Comparison of ENCODE assay signal across 1 cellular context in genomic region chr18:3665780-3666525, GRCh38.
TF ChIP-seq lines count a peak whose summit lies in the region.

No MANE protein-coding gene starts in this region.

TF ChIP-seq in HepG2, 621 proteins besides CTCF, POLR2A, EP300 and RAD21 (continued from another document and continues in another):
- TF ChIP-seq FOXP1 (IDR thresholded peaks at IDR 0.05) (no peak), FOXP1 (CRISPR knock-in tag; IDR thresholded peaks at IDR 0.05) (peak; percentile 70; the same call in 1 of the 2 replicates), TOE1 (CRISPR knock-in tag; IDR thresholded peaks at IDR 0.05) (no peak), ATF3 (CRISPR knock-in tag; IDR thresholded peaks at IDR 0.05) (peak; percentile 43; the same call in 1 of the 2 replicates), STAT6 (CRISPR knock-in tag; IDR thresholded peaks at IDR 0.05; ENCODE audit: borderline replicate concordance) (no peak), RFX5 (IDR thresholded peaks at IDR 0.05; ENCODE audit: low read depth, low read length) (no peak), ARNT (IDR thresholded peaks at IDR 0.05) (no peak), TEAD3 (CRISPR knock-in tag; optimal IDR thresholded peaks at IDR 0.05; ENCODE audit: borderline replicate concordance) (peak; percentile 84), SRSF1 (optimal IDR thresholded peaks at IDR 0.05; ENCODE audit: low read depth, low read length) (no peak), SIX4 (CRISPR knock-in tag; IDR thresholded peaks at IDR 0.05) (peak; percentile 58; the same call in 1 of the 2 replicates), ZNF572 (CRISPR knock-in tag; IDR thresholded peaks at IDR 0.05) (no peak), TCF12 (IDR thresholded peaks at IDR 0.05) (no peak), TCF12 (CRISPR knock-in tag; IDR thresholded peaks at IDR 0.05) (peak; percentile 92; the same call in 1 of the 2 replicates), KLF12 (CRISPR knock-in tag; IDR thresholded peaks at IDR 0.05; ENCODE audit: borderline replicate concordance) (no peak), JUN (CRISPR knock-in tag; IDR thresholded peaks at IDR 0.05) (no peak), SPEN (CRISPR knock-in tag; IDR thresholded peaks at IDR 0.05; ENCODE audit: low read depth) (no peak), KAT7 (CRISPR knock-in tag; IDR thresholded peaks at IDR 0.05; ENCODE audit: borderline replicate concordance) (no peak), ZSCAN31 (CRISPR knock-in tag; IDR thresholded peaks at IDR 0.05; ENCODE audit: low read depth) (peak; percentile 21; the same call in 1 of the 2 replicates), REST (IDR thresholded peaks at IDR 0.05; ENCODE audit: borderline replicate concordance in 1 of 2, low read depth in 1 of 2, low read length in 2 of 2) (0 out of 4 replicates have a peak, but pooled peaks of 1 of the 2 experiments have one; percentile 60), JUND (CRISPR knock-in tag; IDR thresholded peaks at IDR 0.05) (peak; percentile 51; the same call in 1 of the 2 replicates), CEBPG (CRISPR knock-in tag; IDR thresholded peaks at IDR 0.05) (peak; percentile 62; the same call in 1 of the 2 replicates), HNF1A (IDR thresholded peaks at IDR 0.05; ENCODE audit: low read depth) (no peak), HNF1A (CRISPR knock-in tag; IDR thresholded peaks at IDR 0.05; ENCODE audit: borderline replicate concordance) (peak; percentile 61; the same call in 1 of the 2 replicates), SRY (CRISPR knock-in tag; IDR thresholded peaks at IDR 0.05) (no peak), ZFP1 (CRISPR knock-in tag; IDR thresholded peaks at IDR 0.05) (no peak), TAF15 (IDR thresholded peaks at IDR 0.05; ENCODE audit: low read depth, low read length, poor library complexity, severe bottlenecking) (no peak), ZSCAN29 (CRISPR knock-in tag; conservative IDR thresholded peaks at IDR 0.05) (no peak), MXD3 (CRISPR knock-in tag; IDR thresholded peaks at IDR 0.05) (no peak), ZNF782 (CRISPR knock-in tag; IDR thresholded peaks at IDR 0.05; ENCODE audit: borderline replicate concordance) (no peak), RFX3 (CRISPR knock-in tag; IDR thresholded peaks at IDR 0.05) (no peak), PBX2 (CRISPR knock-in tag; IDR thresholded peaks at IDR 0.05) (no peak), ZBTB34 (CRISPR knock-in tag; IDR thresholded peaks at IDR 0.05) (peak; percentile 43; the same call in 1 of the 2 replicates), GATA4 (IDR thresholded peaks at IDR 0.05; ENCODE audit: borderline replicate concordance, low read depth) (peak; percentile 89; the same call in 1 of the 2 replicates), ZSCAN9 (CRISPR knock-in tag; IDR thresholded peaks at IDR 0.05; ENCODE audit: borderline replicate concordance) (no peak), ZNF850 (CRISPR knock-in tag; conservative IDR thresholded peaks at IDR 0.05) (no peak), MTA1 (CRISPR knock-in tag; IDR thresholded peaks at IDR 0.05; ENCODE audit: borderline replicate concordance) (peak; percentile 58; the same call in 1 of the 2 replicates), CERS6 (CRISPR knock-in tag; IDR thresholded peaks at IDR 0.05) (no peak)
- TF ChIP-seq, protein P1, sequence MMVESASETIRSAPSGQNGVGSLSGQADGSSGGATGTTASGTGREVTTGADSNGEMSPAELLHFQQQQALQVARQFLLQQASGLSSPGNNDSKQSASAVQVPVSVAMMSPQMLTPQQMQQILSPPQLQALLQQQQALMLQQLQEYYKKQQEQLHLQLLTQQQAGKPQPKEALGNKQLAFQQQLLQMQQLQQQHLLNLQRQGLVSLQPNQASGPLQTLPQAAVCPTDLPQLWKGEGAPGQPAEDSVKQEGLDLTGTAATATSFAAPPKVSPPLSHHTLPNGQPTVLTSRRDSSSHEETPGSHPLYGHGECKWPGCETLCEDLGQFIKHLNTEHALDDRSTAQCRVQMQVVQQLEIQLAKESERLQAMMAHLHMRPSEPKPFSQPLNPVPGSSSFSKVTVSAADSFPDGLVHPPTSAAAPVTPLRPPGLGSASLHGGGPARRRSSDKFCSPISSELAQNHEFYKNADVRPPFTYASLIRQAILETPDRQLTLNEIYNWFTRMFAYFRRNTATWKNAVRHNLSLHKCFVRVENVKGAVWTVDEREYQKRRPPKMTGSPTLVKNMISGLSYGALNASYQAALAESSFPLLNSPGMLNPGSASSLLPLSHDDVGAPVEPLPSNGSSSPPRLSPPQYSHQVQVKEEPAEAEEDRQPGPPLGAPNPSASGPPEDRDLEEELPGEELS (CRISPR knock-in tag; IDR thresholded peaks at IDR 0.05), result peak; percentile 83
- TF ChIP-seq, protein P2, sequence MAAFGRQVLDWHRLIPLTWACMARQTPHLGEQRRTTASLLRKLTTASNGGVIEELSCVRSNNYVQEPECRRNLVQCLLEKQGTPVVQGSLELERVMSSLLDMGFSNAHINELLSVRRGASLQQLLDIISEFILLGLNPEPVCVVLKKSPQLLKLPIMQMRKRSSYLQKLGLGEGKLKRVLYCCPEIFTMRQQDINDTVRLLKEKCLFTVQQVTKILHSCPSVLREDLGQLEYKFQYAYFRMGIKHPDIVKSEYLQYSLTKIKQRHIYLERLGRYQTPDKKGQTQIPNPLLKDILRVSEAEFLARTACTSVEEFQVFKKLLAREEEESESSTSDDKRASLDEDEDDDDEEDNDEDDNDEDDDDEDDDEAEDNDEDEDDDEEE (CRISPR knock-in tag; IDR thresholded peaks at IDR 0.05), result no peak
